13 cellular contexts compared by ENCODE assay signal in genomic region chrX:20452487-20452886, GRCh38.
DNase-seq lines count a peak whose midpoint lies in the region; ATAC-seq and TF ChIP-seq lines count a peak whose summit lies in the region.
"Had no signal": no experiment of that assay in that cellular context is flagged by ENCODE, and none has a peak within 500 bp of the region (broad histone marks: within the 10 kb centered on the region; RNA-seq: fewer than 3 reads in every experiment).

No MANE protein-coding gene starts in this region.

- TF ChIP-seq RAD21 in SK-N-SH (IDR thresholded peaks at IDR 0.05; ENCODE audit: low read length) = no peak

- no peaks in the 10 kb centered on the region for H3K9me2 ChIP-seq in SK-N-SH

- CTCF ChIA-PET in SK-N-SH (lab: Yijun Ruan, JAX) = interaction anchor here (1.1 kb wide), 1 partner anchor 17 kb away, joined by 3 read pairs; no protein-coding TSS in a partner anchor

- no peaks in the 10 kb centered on the region for H3K36me3 ChIP-seq in SK-N-SH (replicated peaks in 1 of 2; ENCODE audit: control insufficient read depth in 1 of 2, insufficient read depth in 2 of 2, low read length in 1 of 2)
- H3K36me3 ChIP-seq: right lobe of liver had no signal

- no peak overlapping the region for H3K4me3 ChIP-seq in SK-N-SH (ENCODE audit: low read depth in 2 of 2, low read length in 1 of 2)
- H3K4me3 ChIP-seq: right lobe of liver had no signal

- H2AFZ ChIP-seq in SK-N-SH (ENCODE audit: low read depth) = 0 out of 2 replicates have a peak overlapping the region, but pooled peaks have one; percentile 22

- H3K79me2 ChIP-seq in SK-N-SH (ENCODE audit: insufficient read depth) = no peaks in the 10 kb centered on the region

- H3K9ac ChIP-seq in SK-N-SH = no peak overlapping the region

- TF ChIP-seq EP300 in SK-N-SH (IDR thresholded peaks at IDR 0.05; ENCODE audit: borderline replicate concordance in 1 of 2, low read depth in 1 of 2, low read length in 1 of 2) = no peak

- H4K20me1 ChIP-seq in SK-N-SH (ENCODE audit: insufficient read depth) = no peaks in the 10 kb centered on the region

- no peak for TF ChIP-seq CTCF in SK-N-SH (IDR thresholded peaks at IDR 0.05)

- POLR2A ChIA-PET in SK-N-SH (lab: Yijun Ruan, JAX) = no interaction called here

- no peaks in the 10 kb centered on the region for H3F3A ChIP-seq in SK-N-SH (replicated peaks; ENCODE audit: insufficient read depth)

- no peak overlapping the region for H3K27ac ChIP-seq in SK-N-SH (ENCODE audit: low read depth in 2 of 2, low read length in 1 of 2)
- H3K27ac ChIP-seq: 22Rv1, right lobe of liver had no signal

- no peaks in the 10 kb centered on the region for H3K27me3 ChIP-seq in SK-N-SH (ENCODE audit: insufficient read depth)
- H3K27me3 ChIP-seq: right lobe of liver had no signal

- DNase-seq in SK-N-SH = no peak
- DNase-seq in dermis blood vessel endothelial cell = peak; percentile 1
- DNase-seq in NCI-H510A (lab: John Stamatoyannopoulos, UW) = no peak
- no peak for DNase-seq in NCI-H1436 treated with DMSO at 0.1 percent for 48 hours (lab: John Stamatoyannopoulos, UW)
- DNase-seq in pons (ENCODE audit: low spot score) = no peak
- DNase-seq: activated CD4-positive, CD25-positive, alpha-beta regulatory T cell; anterior cingulate cortex; NCI-H187; right lobe of liver had no signal

- H3K9me3 ChIP-seq in SK-N-SH = no peaks in the 10 kb centered on the region
- H3K9me3 ChIP-seq: right lobe of liver had no signal

- ATAC-seq in SK-N-SH treated with all-trans-retinoic acid at 6 μM for 48 hours = no peak
- ATAC-seq in GM21529 (IDR thresholded peaks at IDR 0.05; ENCODE audit: unreplicated experiment) = peak; percentile 80
- ATAC-seq in HG03354 (IDR thresholded peaks at IDR 0.05; ENCODE audit: poor library complexity, severe bottlenecking, unreplicated experiment) = peak; percentile 87
- ATAC-seq: right lobe of liver had no signal

- no peak overlapping the region for H3K4me2 ChIP-seq in SK-N-SH

- 25% methylated on average over 4 of the region's 4 CpGs for WGBS in SK-N-SH (ENCODE audit: low lambda C conversion rate)

- H3K4me1 ChIP-seq in SK-N-SH (ENCODE audit: control insufficient read depth in 1 of 2, insufficient read depth in 2 of 2, low read depth in 1 of 2, low read length in 1 of 2) = no peaks in the 10 kb centered on the region
- H3K4me1 ChIP-seq: right lobe of liver had no signal

TF ChIP-seq in SK-N-SH, 30 proteins besides CTCF, POLR2A, EP300 and RAD21 (continues in another document):
- TF ChIP-seq MXI1 (IDR thresholded peaks at IDR 0.05; ENCODE audit: low read depth, low read length) = no peak
- no peak for TF ChIP-seq GATA2 (CRISPR knock-in tag; IDR thresholded peaks at IDR 0.05)
- TF ChIP-seq EZH2phosphoT487 (IDR thresholded peaks at IDR 0.05; ENCODE audit: borderline replicate concordance, low read depth) = no peak
- no peak for TF ChIP-seq RCOR1 (IDR thresholded peaks at IDR 0.05; ENCODE audit: low read length)
- TF ChIP-seq REST (IDR thresholded peaks at IDR 0.05; ENCODE audit: low read depth, low read length) = no peak
- no peak for TF ChIP-seq USF2 (IDR thresholded peaks at IDR 0.05; ENCODE audit: borderline replicate concordance, low read depth, low read length)
- TF ChIP-seq SIN3A (IDR thresholded peaks at IDR 0.05; ENCODE audit: borderline replicate concordance, low read depth, low read length) = no peak
- no peak for TF ChIP-seq NFIC (IDR thresholded peaks at IDR 0.05; ENCODE audit: borderline replicate concordance)

TF ChIP-seq in SK-N-SH treated with all-trans-retinoic acid at 6 μM for 48 hours, 23 proteins besides CTCF, POLR2A, EP300 and RAD21:
- TF ChIP-seq TOX (CRISPR knock-in tag; IDR thresholded peaks at IDR 0.05; ENCODE audit: borderline replicate concordance) = no peak
- TF ChIP-seq ARNTL (CRISPR knock-in tag; IDR thresholded peaks at IDR 0.05; ENCODE audit: borderline replicate concordance, low read depth) = no peak
- no peak for TF ChIP-seq ZNF70 (CRISPR knock-in tag; IDR thresholded peaks at IDR 0.05)
